ENCODE assay signal across 14 cellular contexts in the genomic region with DNA sequence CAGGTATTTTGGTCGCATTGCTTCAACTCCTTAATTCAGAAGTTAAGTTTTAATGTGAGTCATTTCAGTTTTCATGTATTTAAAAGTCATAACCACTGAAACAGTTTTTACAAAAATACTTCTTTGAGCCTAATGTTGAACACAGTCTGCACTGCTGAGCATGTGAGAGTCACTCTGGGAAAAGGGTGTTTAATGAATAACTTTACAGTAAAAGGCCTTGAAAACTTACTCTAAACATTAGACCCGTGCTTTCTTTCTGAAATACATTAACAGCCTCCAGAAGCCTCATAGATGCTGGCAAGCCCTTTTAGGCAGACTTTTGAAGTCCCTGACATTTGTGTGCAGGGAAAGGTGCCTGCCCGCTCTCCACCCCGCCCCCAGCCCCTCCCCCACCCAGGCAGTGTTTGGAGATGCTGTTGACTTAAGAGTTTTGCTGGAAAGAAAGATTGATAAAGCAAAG.
A peak's percentile ranks its signal among the peaks of the same experiment; 100 is the strongest.
DNase-seq lines count a peak whose midpoint lies in the region; ATAC-seq and TF ChIP-seq lines count a peak whose summit lies in the region.
"Had no signal": no experiment of that assay in that cellular context is flagged by ENCODE, and none has a peak within 500 bp of the region (broad histone marks: within the 10 kb centered on the region; RNA-seq: fewer than 3 reads in every experiment).

No MANE protein-coding gene starts in this region.

- H3K27ac Mint-ChIP-seq in stimulated activated memory B cell treated with anti-CD40 and anti-IgM and Interleukin-4, amounts not matched to agents 10 μg/mL and 1 μg/mL and 100 μg/mL, for 72 hours, result no peak overlapping the region
- H3K27ac Mint-ChIP-seq: activated naive CD4-positive, alpha-beta T cell treated with anti-CD3 and anti-CD28 coated beads, Interleukin-2, amount 50 U/mL, for 72 hours; naive B cell; stimulated activated naive CD8-positive, alpha-beta T cell treated with anti-CD3 and anti-CD28 coated beads, Interleukin-15, Interleukin-2, amounts not matched to agents 100 ng/mL and 50 ng/mL, for 24 hours had no signal

- H3K4me2 ChIP-seq in OCI-LY3 (ENCODE audit: low read length), result peak overlapping the region; percentile 65

- no peaks in the 10 kb centered on the region for H3K79me2 ChIP-seq in OCI-LY3 (ENCODE audit: low read length)

- H3K27me3 ChIP-seq in OCI-LY3 (ENCODE audit: low read depth, low read length) (peaks cover 19% of the 10 kb centered on the region), stomach smooth muscle (ENCODE audit: control insufficient read depth in 1 of 2, insufficient read depth in 2 of 2, low read length in 2 of 2) (no peaks in the 10 kb centered on the region)

- H3K4me3 ChIP-seq in OCI-LY3 (ENCODE audit: low read length), result peak overlapping the region; percentile 25
- H3K4me3 ChIP-seq in stomach smooth muscle (ENCODE audit: low read length in 2 of 2), result peak overlapping the region in 1 of 2 donors; percentile 25
- H3K4me3 ChIP-seq: dorsolateral prefrontal cortex had no signal

- no peaks in the 10 kb centered on the region for H3K36me3 Mint-ChIP-seq in stimulated activated memory B cell treated with anti-CD40 and anti-IgM and Interleukin-4, amounts not matched to agents 10 μg/mL and 1 μg/mL and 100 μg/mL, for 72 hours
- H3K36me3 Mint-ChIP-seq: activated naive CD4-positive, alpha-beta T cell treated with anti-CD3 and anti-CD28 coated beads, Interleukin-2, amount 50 U/mL, for 72 hours; naive B cell had no signal

- H3K4me1 ChIP-seq in OCI-LY3 (ENCODE audit: low read length) (peaks cover 63% of the 10 kb centered on the region), stomach smooth muscle (ENCODE audit: control insufficient read depth, insufficient read depth, low read length) (peaks cover 7% of the 10 kb centered on the region)

- no peaks in the 10 kb centered on the region for H3K27me3 Mint-ChIP-seq in stimulated activated memory B cell treated with anti-CD40 and anti-IgM and Interleukin-4, amounts not matched to agents 10 μg/mL and 1 μg/mL and 100 μg/mL, for 72 hours
- H3K27me3 Mint-ChIP-seq: naive B cell had no signal

- H2AFZ ChIP-seq in OCI-LY3 (ENCODE audit: low read depth, low read length), result no peak overlapping the region

- ATAC-seq in GM19395 (IDR thresholded peaks at IDR 0.05; ENCODE audit: unreplicated experiment), result peak; percentile 90
- ATAC-seq in HG02884 (IDR thresholded peaks at IDR 0.05; ENCODE audit: unreplicated experiment), result peak; percentile 74
- no peak for ATAC-seq in stimulated activated memory B cell treated with anti-CD40 and anti-IgM and Interleukin-4, amounts not matched to agents 10 μg/mL and 1 μg/mL and 100 μg/mL, for 72 hours

- no peak overlapping the region for H3K4me3 Mint-ChIP-seq in stimulated activated memory B cell treated with anti-CD40 and anti-IgM and Interleukin-4, amounts not matched to agents 10 μg/mL and 1 μg/mL and 100 μg/mL, for 72 hours
- H3K4me3 Mint-ChIP-seq: naive B cell; stimulated activated naive CD8-positive, alpha-beta T cell treated with anti-CD3 and anti-CD28 coated beads, Interleukin-15, Interleukin-2, amounts not matched to agents 100 ng/mL and 50 ng/mL, for 24 hours had no signal

- H3K27ac ChIP-seq in OCI-LY3 (ENCODE audit: low read length) (peak overlapping the region; percentile 77), stomach smooth muscle (ENCODE audit: low read length) (peak overlapping the region; percentile 46)
- H3K27ac ChIP-seq: dorsolateral prefrontal cortex had no signal

- H3K9me3 ChIP-seq in OCI-LY3 (ENCODE audit: insufficient read depth, low read length) (no peaks in the 10 kb centered on the region), stomach smooth muscle (ENCODE audit: control insufficient read depth in 2 of 2, low read length in 2 of 2) (no peaks in the 10 kb centered on the region)

- no peaks in the 10 kb centered on the region for H4K20me1 ChIP-seq in OCI-LY3 (ENCODE audit: insufficient read depth, low read length)

- H3K9me3 Mint-ChIP-seq in stimulated activated memory B cell treated with anti-CD40 and anti-IgM and Interleukin-4, amounts not matched to agents 10 μg/mL and 1 μg/mL and 100 μg/mL, for 72 hours, result no peaks in the 10 kb centered on the region

- DNase-seq in pons (ENCODE audit: low spot score) (no peak), AG20443 (ENCODE audit: low spot score) (no peak)
- DNase-seq: activated CD4-positive, CD25-positive, alpha-beta regulatory T cell; DMS 273 treated with DMSO at 0.1 percent for 48 hours; dorsolateral prefrontal cortex; hypothalamus; naive B cell had no signal

- TF ChIP-seq CTCF in OCI-LY3 (IDR thresholded peaks at IDR 0.05; ENCODE audit: low read depth, low read length), result no peak

- H3K36me3 ChIP-seq in OCI-LY3 (replicated peaks; ENCODE audit: low read depth, low read length) (no peaks in the 10 kb centered on the region), stomach smooth muscle (ENCODE audit: control insufficient read depth in 2 of 2, insufficient read depth in 2 of 2, low read length in 2 of 2) (no peaks in the 10 kb centered on the region)

- H3K9ac ChIP-seq in OCI-LY3 (ENCODE audit: low read length) (peak overlapping the region; percentile 15; the same call in 1 of the 2 replicates), stomach smooth muscle (ENCODE audit: low read length in 2 of 2) (peak overlapping the region in 1 of 2 donors; percentile 11)

- no peaks in the 10 kb centered on the region for H3K4me1 Mint-ChIP-seq in stimulated activated memory B cell treated with anti-CD40 and anti-IgM and Interleukin-4, amounts not matched to agents 10 μg/mL and 1 μg/mL and 100 μg/mL, for 72 hours
- H3K4me1 Mint-ChIP-seq: naive B cell had no signal
